In genomic region chr7:28544453-28545142, GRCh38 we compare ENCODE assay signal across 21 cellular contexts.
A peak's percentile ranks its signal among the peaks of the same experiment; 100 is the strongest.
DNase-seq lines count a peak whose midpoint lies in the region; ATAC-seq and TF ChIP-seq lines count a peak whose summit lies in the region.
"Had no signal": no experiment of that assay in that cellular context is flagged by ENCODE, and none has a peak within 500 bp of the region (broad histone marks: within the 10 kb centered on the region; RNA-seq: fewer than 3 reads in every experiment).

No MANE protein-coding gene starts in this region.

- H3K27me3 ChIP-seq in IMR-90 (ENCODE audit: control insufficient read depth, insufficient read depth, low read length) (no peaks in the 10 kb centered on the region), osteoblast (ENCODE audit: insufficient read depth, low read length) (no peaks in the 10 kb centered on the region), SJCRH30 (no peaks in the 10 kb centered on the region)
- H3K27me3 ChIP-seq: BLaER1 had no signal

- no peak overlapping the region for H2BK15ac ChIP-seq in IMR-90 (ENCODE audit: low read depth, low read length)

- H2BK120ac ChIP-seq in IMR-90 (ENCODE audit: low read depth, low read length): no peak overlapping the region

- no peak overlapping the region for H3K56ac ChIP-seq in IMR-90 (ENCODE audit: extremely low read depth, insufficient read depth, low read length)

- H3K4me1 ChIP-seq in IMR-90 (ENCODE audit: control insufficient read depth, insufficient read depth, low read length) (no peaks in the 10 kb centered on the region; the same call in 1 of the 2 replicates), osteoblast (ENCODE audit: insufficient read depth, low read length) (no peaks in the 10 kb centered on the region), SJCRH30 (no peaks in the 10 kb centered on the region)
- H3K4me1 ChIP-seq: A549, BLaER1 had no signal

- 45% methylated on average over 2 of the region's 3 CpGs; no CpG with 5 or more reads in 1 of the 2 experiments for WGBS in IMR-90 (ENCODE audit: extremely low coverage in 2 of 2, insufficient read length in 1 of 2), 2 experiments

- H3K27ac ChIP-seq in IMR-90 (ENCODE audit: insufficient read depth, low read length) (no peak overlapping the region), osteoblast (ENCODE audit: low read depth, low read length) (no peak overlapping the region), SJCRH30 (no peak overlapping the region)
- H3K27ac ChIP-seq: 22Rv1, A549, BLaER1 had no signal

- TF ChIP-seq POLR2A in IMR-90 (IDR thresholded peaks at IDR 0.05; ENCODE audit: low read depth, low read length): no peak

- H3K4ac ChIP-seq in IMR-90 (ENCODE audit: low read depth, low read length): no peak overlapping the region

- in situ Hi-C loops in IMR-90 (cut with MboI; ENCODE audit: low sequenced_read_pairs): no loop called here
- in situ Hi-C loops in GM13977 (cut with MboI; ENCODE audit: low pct_unique_long_range_greater_than_20kb, low sequenced_read_pairs, unreplicated experiment): no loop called here

- no peak overlapping the region for H2AK9ac ChIP-seq in IMR-90 (replicated peaks; ENCODE audit: low read depth, low read length, poor library complexity)

- H4K20me1 ChIP-seq in IMR-90 (ENCODE audit: insufficient read depth, low read length) (no peaks in the 10 kb centered on the region), osteoblast (ENCODE audit: insufficient read depth, low read length) (no peaks in the 10 kb centered on the region)
- H4K20me1 ChIP-seq: BLaER1 had no signal

- H3K9me1 ChIP-seq in IMR-90 (ENCODE audit: insufficient read depth, low read length): no peaks in the 10 kb centered on the region

- peak; percentile 68 for ATAC-seq in IMR-90 (ENCODE audit: low read depth)
- ATAC-seq: A549, HCT116, HepG2 had no signal

- H2AFZ ChIP-seq in IMR-90 (replicated peaks; ENCODE audit: low read length, poor library complexity): no peak overlapping the region
- no peak overlapping the region for H2AFZ ChIP-seq in osteoblast (ENCODE audit: low read length)

- POLR2A ChIA-PET in IMR-90 (lab: Charles Lee; ENCODE audit: unreplicated experiment): no interaction called here

- CTCF ChIA-PET in IMR-90 (lab: Yijun Ruan, JAX): no interaction called here

- no peak overlapping the region for H3K14ac ChIP-seq in IMR-90 (replicated peaks; ENCODE audit: low read depth, low read length)

- no peaks in the 10 kb centered on the region for H3K79me1 ChIP-seq in IMR-90 (ENCODE audit: low read depth in 1 of 2, low read length in 2 of 2)

- TF ChIP-seq RAD21 in IMR-90 (IDR thresholded peaks at IDR 0.05; ENCODE audit: low read length): no peak

- H3K4me2 ChIP-seq in IMR-90 (ENCODE audit: low read depth, low read length): no peak overlapping the region; the same call in 1 of the 2 replicates
- H3K4me2 ChIP-seq in osteoblast (ENCODE audit: insufficient read depth, low read length): no peak overlapping the region
- H3K4me2 ChIP-seq: A549, BLaER1 had no signal

- no peak overlapping the region for H3K23ac ChIP-seq in IMR-90 (ENCODE audit: low read depth, low read length)

- H3K18ac ChIP-seq in IMR-90 (ENCODE audit: low read depth, low read length): no peak overlapping the region

- H3K9me3 ChIP-seq in IMR-90 (ENCODE audit: control insufficient read depth, insufficient read depth, low read length) (peaks cover 2% of the 10 kb centered on the region), osteoblast (ENCODE audit: low read depth, low read length) (no peaks in the 10 kb centered on the region), SJCRH30 (replicated peaks) (peaks cover 10% of the 10 kb centered on the region)

- no peak overlapping the region for H2BK20ac ChIP-seq in IMR-90 (ENCODE audit: low read depth, low read length)

- TF ChIP-seq CTCF in IMR-90 (conservative IDR thresholded peaks at IDR 0.05; ENCODE audit: low read depth, low read length) (no peak), osteoblast (IDR thresholded peaks at IDR 0.05; ENCODE audit: extremely low read depth, low read depth, low read length) (no peak), GM13977 (IDR thresholded peaks at IDR 0.05; ENCODE audit: extremely low read depth, insufficient read depth, missing control alignments) (no peak)

- no peak overlapping the region for H2BK5ac ChIP-seq in IMR-90 (ENCODE audit: low read depth, low read length, poor library complexity, severe bottlenecking)

- H3K4me3 ChIP-seq in IMR-90 (ENCODE audit: insufficient read depth, low read depth, low read length) (no peak overlapping the region), osteoblast (ENCODE audit: insufficient read depth, low read length) (no peak overlapping the region), SJCRH30 (no peak overlapping the region)
- H3K4me3 ChIP-seq: A549, BLaER1 had no signal

- H4K8ac ChIP-seq in IMR-90 (ENCODE audit: low read depth in 2 of 2, low read length in 2 of 2): no peak overlapping the region

- DNase-seq in NCI-H2227 (lab: John Stamatoyannopoulos, UW; ENCODE audit: unreplicated experiment): peak; percentile 4
- no peak for DNase-seq in NCI-H2227 treated with DMSO at 0.1 percent for 48 hours (lab: John Stamatoyannopoulos, UW)
- DNase-seq in IMR-90: no peak
- peak; percentile 44 for DNase-seq in left kidney (ENCODE audit: low read depth, low spot score)
- DNase-seq in osteoblast (ENCODE audit: insufficient read length, low spot score, missing footprints): peak; percentile 65
- no peak for DNase-seq in GM13977 (ENCODE audit: low spot score)
- DNase-seq in NCI-H2081 treated with DMSO at 0.1 percent for 48 hours (lab: John Stamatoyannopoulos, UW): no peak
- no peak for DNase-seq in SJCRH30
- DNase-seq: AML-193; CD4-positive, alpha-beta memory T cell; DMS153; DMS79; GDM1; GOT3; H7; HFFc6 had no signal

- H3K79me2 ChIP-seq in osteoblast (ENCODE audit: insufficient read depth, low read length): no peaks in the 10 kb centered on the region

- no peak overlapping the region for H4K5ac ChIP-seq in IMR-90 (ENCODE audit: low read depth, low read length)

- intact Hi-C loops in IMR-90 (cut with micrococcal nuclease): no loop called here

- H2AK5ac ChIP-seq in IMR-90 (ENCODE audit: low read depth, low read length): no peak overlapping the region

- H4K91ac ChIP-seq in IMR-90 (ENCODE audit: insufficient read depth, low read depth, low read length): no peak overlapping the region

- H3K36me3 ChIP-seq in IMR-90 (ENCODE audit: control insufficient read depth, insufficient read depth, low read length): no peaks in the 10 kb centered on the region
- H3K36me3 ChIP-seq in osteoblast (ENCODE audit: insufficient read depth, low read length): no peaks in the 10 kb centered on the region
- no peaks in the 10 kb centered on the region for H3K36me3 ChIP-seq in SJCRH30
- H3K36me3 ChIP-seq: BLaER1 had no signal

- BruUV-seq in IMR-90 (replicated peaks; lab: Mats Ljungman, UMichigan): no TSS peak

- H3K9ac ChIP-seq in IMR-90 (ENCODE audit: low read depth, low read length): no peak overlapping the region
- H3K9ac ChIP-seq: BLaER1 had no signal

- dilution Hi-C loops in IMR-90 (cut with HindIII; ENCODE audit: low sequenced_read_pairs, unreplicated experiment): no loop called here

TF ChIP-seq in IMR-90, 13 proteins besides CTCF, POLR2A, EP300 and RAD21:
- TF ChIP-seq USF2 (IDR thresholded peaks at IDR 0.05; ENCODE audit: low read depth, low read length) (no peak), MAFK (IDR thresholded peaks at IDR 0.05; ENCODE audit: low read depth, low read length) (no peak), SMC3 (IDR thresholded peaks at IDR 0.05; ENCODE audit: low read depth, low read length) (no peak), RCOR1 (IDR thresholded peaks at IDR 0.05; ENCODE audit: insufficient replicate concordance, low read length) (no peak), MXI1 (IDR thresholded peaks at IDR 0.05; ENCODE audit: borderline replicate concordance, low read depth, low read length) (no peak), CEBPB (IDR thresholded peaks at IDR 0.05; ENCODE audit: low read depth, low read length) (no peak), CHD1 (IDR thresholded peaks at IDR 0.05; ENCODE audit: low read depth, low read length) (no peak), RFX5 (IDR thresholded peaks at IDR 0.05; ENCODE audit: low read depth, low read length) (no peak), FOS (IDR thresholded peaks at IDR 0.05; ENCODE audit: low read depth, low read length) (no peak), NFE2L2 (IDR thresholded peaks at IDR 0.05; ENCODE audit: low read depth, low read length) (no peak), BHLHE40 (IDR thresholded peaks at IDR 0.05; ENCODE audit: low read depth, low read length) (no peak), ELK1 (IDR thresholded peaks at IDR 0.05; ENCODE audit: borderline replicate concordance, low read depth, low read length) (no peak), MAZ (IDR thresholded peaks at IDR 0.05; ENCODE audit: borderline replicate concordance, low read depth, low read length) (no peak)

Comparison
In these comparisons a context has a peak if more than half of its experiments do, and no peak if none do; other contexts are left out.
1. DNase-seq: peak in NCI-H2227 (single experiment), left kidney (single experiment) and osteoblast (single experiment); none in NCI-H2227 treated with DMSO at 0.1 percent for 48 hours (single experiment), IMR-90 (single experiment), GM13977 (single experiment), NCI-H2081 treated with DMSO at 0.1 percent for 48 hours (single experiment) and SJCRH30 (0 of 2).